Comparison of ENCODE assay signal across 10 cellular contexts in the genomic region with DNA sequence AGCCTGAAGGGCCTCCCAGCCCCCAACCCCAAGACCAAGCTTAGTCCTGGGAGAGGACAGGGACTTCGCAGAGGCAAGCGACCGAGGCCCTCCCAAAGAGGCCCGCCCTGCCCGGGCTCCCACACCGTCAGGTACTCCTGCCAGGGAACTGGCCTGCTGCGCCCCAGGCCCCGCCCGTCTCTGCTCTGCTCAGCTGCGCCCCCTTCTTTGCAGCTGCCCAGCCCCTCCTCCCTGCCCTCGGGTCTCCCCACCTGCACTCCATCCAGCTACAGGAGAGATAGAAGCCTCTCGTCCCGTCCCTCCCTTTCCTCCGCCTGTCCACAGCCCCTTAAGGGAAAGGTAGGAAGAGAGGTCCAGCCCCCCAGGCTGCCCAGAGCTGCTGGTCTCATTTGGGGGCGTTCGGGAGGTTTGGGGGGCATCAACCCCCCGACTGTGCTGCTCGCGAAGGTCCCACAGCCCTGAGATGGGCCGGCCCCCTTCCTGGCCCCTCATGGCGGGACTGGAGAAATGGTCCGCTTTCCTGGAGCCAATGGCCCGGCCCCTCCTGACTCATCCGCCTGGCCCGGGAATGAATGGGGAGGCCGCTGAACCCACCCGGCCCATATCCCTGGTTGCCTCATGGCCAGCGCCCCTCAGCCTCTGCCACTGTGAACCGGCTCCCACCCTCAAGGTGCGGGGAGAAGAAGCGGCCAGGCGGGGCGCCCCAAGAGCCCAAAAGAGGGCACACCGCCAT. TPM values are rescaled to one million over a fixed set of nuclear protein-coding genes. Genes with fewer than 3 reads are reported as not detected.
A peak's percentile ranks its signal among the peaks of the same experiment; 100 is the strongest.
DNase-seq lines count a peak whose midpoint lies in the region; ATAC-seq and TF ChIP-seq lines count a peak whose summit lies in the region.
"Had no signal": no experiment of that assay in that cellular context is flagged by ENCODE, and none has a peak within 500 bp of the region (broad histone marks: within the 10 kb centered on the region; RNA-seq: fewer than 3 reads in every experiment).

No MANE protein-coding gene starts in this region.

- 0 out of 2 replicates have a peak, but pooled peaks cover 3% of the 10 kb centered on the region for H3K4me1 ChIP-seq in iPS-20b (ENCODE audit: insufficient read depth, low read length)

- H3K9me3 ChIP-seq in iPS-20b (ENCODE audit: insufficient read depth, low read depth, low read length): no peaks in the 10 kb centered on the region

- peaks cover 99% of the 10 kb centered on the region for H3K27me3 ChIP-seq in iPS-20b (ENCODE audit: insufficient read depth, low read length)

- DNase-seq in T-helper 1 cell: no peak
- no peak for DNase-seq in astrocyte of the spinal cord (ENCODE audit: low read depth, low spot score)
- no peak for DNase-seq in stimulated activated effector memory CD8-positive, alpha-beta T cell treated with anti-CD3 and anti-CD28 coated beads, Interleukin-12 subunit alpha, Interleukin-12 subunit beta, amount 100 ng/mL, for 72 hours (ENCODE audit: low spot score in 2 of 2)
- no peak for DNase-seq in occipital lobe (lab: John Stamatoyannopoulos, UW)
- DNase-seq in NOMO-1 treated with dmso at 0.1 percent for 144 hours (lab: John Stamatoyannopoulos, UW; ENCODE audit: unreplicated experiment): no peak
- DNase-seq in caudate nucleus (lab: John Stamatoyannopoulos, UW): no peak

- no peaks in the 10 kb centered on the region for H3K36me3 ChIP-seq in iPS-20b (ENCODE audit: insufficient read depth, low read depth, low read length)

- no peak for ATAC-seq in stimulated activated effector memory CD8-positive, alpha-beta T cell treated with anti-CD3 and anti-CD28 coated beads, Interleukin-12 subunit alpha, Interleukin-12 subunit beta, amount 100 ng/mL, for 72 hours

- peaks cover 2% of the 10 kb centered on the region for H3K4me1 Mint-ChIP-seq in T-helper 1 cell treated with Interleukin-12 subunit alpha and Interleukin-12 subunit beta and Interleukin-4 antibody, amounts not matched to agents 30 μg/mL and 1 μg/mL, for 36 hours (ENCODE audit: low read depth)
- H3K4me1 Mint-ChIP-seq in stimulated activated effector memory CD8-positive, alpha-beta T cell treated with anti-CD3 and anti-CD28 coated beads, Interleukin-12 subunit alpha, Interleukin-12 subunit beta, amount 100 ng/mL, for 72 hours: peaks cover 17% of the 10 kb centered on the region

- TF ChIP-seq CTCF in astrocyte of the spinal cord (IDR thresholded peaks at IDR 0.05; ENCODE audit: low read depth, low read length): no peak

- in situ Hi-C loops in astrocyte of the spinal cord (cut with HindIII; ENCODE audit: low sequenced_read_pairs): no loop called here

- H3K4me3 Mint-ChIP-seq in T-helper 1 cell treated with Interleukin-12 subunit alpha and Interleukin-12 subunit beta and Interleukin-4 antibody, amounts not matched to agents 30 μg/mL and 1 μg/mL, for 36 hours: peak overlapping the region; percentile 54
- H3K4me3 Mint-ChIP-seq in stimulated activated effector memory CD8-positive, alpha-beta T cell treated with anti-CD3 and anti-CD28 coated beads, Interleukin-12 subunit alpha, Interleukin-12 subunit beta, amount 100 ng/mL, for 72 hours: peak overlapping the region; percentile 62

- H3K27ac Mint-ChIP-seq in T-helper 1 cell treated with Interleukin-12 subunit alpha and Interleukin-12 subunit beta and Interleukin-4 antibody, amounts not matched to agents 30 μg/mL and 1 μg/mL, for 36 hours: no peak overlapping the region
- H3K27ac Mint-ChIP-seq in stimulated activated effector memory CD8-positive, alpha-beta T cell treated with anti-CD3 and anti-CD28 coated beads, Interleukin-12 subunit alpha, Interleukin-12 subunit beta, amount 100 ng/mL, for 72 hours: peak overlapping the region; percentile 64

- H3K9me3 Mint-ChIP-seq in T-helper 1 cell treated with Interleukin-12 subunit alpha and Interleukin-12 subunit beta and Interleukin-4 antibody, amounts not matched to agents 30 μg/mL and 1 μg/mL, for 36 hours: no peaks in the 10 kb centered on the region
- no peaks in the 10 kb centered on the region for H3K9me3 Mint-ChIP-seq in stimulated activated effector memory CD8-positive, alpha-beta T cell treated with anti-CD3 and anti-CD28 coated beads, Interleukin-12 subunit alpha, Interleukin-12 subunit beta, amount 100 ng/mL, for 72 hours

- peak overlapping the region; percentile 58; the same call in 1 of the 2 replicates for H3K9ac ChIP-seq in iPS-20b (ENCODE audit: low read depth, low read length)

- H3K27ac ChIP-seq in iPS-20b (ENCODE audit: low read length) (no peak overlapping the region), caudate nucleus (ENCODE audit: low read depth, low read length) (no peak overlapping the region)
- H3K27ac ChIP-seq: HL-60 had no signal

- no peaks in the 10 kb centered on the region for H3K36me3 Mint-ChIP-seq in T-helper 1 cell treated with Interleukin-12 subunit alpha and Interleukin-12 subunit beta and Interleukin-4 antibody, amounts not matched to agents 30 μg/mL and 1 μg/mL, for 36 hours (ENCODE audit: low read depth)
- no peaks in the 10 kb centered on the region for H3K36me3 Mint-ChIP-seq in stimulated activated effector memory CD8-positive, alpha-beta T cell treated with anti-CD3 and anti-CD28 coated beads, Interleukin-12 subunit alpha, Interleukin-12 subunit beta, amount 100 ng/mL, for 72 hours

- H3K4me3 ChIP-seq in astrocyte of the spinal cord (ENCODE audit: low read depth, low read length): peak overlapping the region; percentile 2
- H3K4me3 ChIP-seq in iPS-20b (ENCODE audit: low read length): peak overlapping the region; percentile 68

- peaks cover 47% of the 10 kb centered on the region for H3K27me3 Mint-ChIP-seq in T-helper 1 cell treated with Interleukin-12 subunit alpha and Interleukin-12 subunit beta and Interleukin-4 antibody, amounts not matched to agents 30 μg/mL and 1 μg/mL, for 36 hours (ENCODE audit: low read depth)

RNA-seq across cellular contexts. Expression of gene ARF1, which starts 21.9 kb away (rescaled TPM):
- total RNA-seq in occipital lobe: 96.2 TPM

RNA-seq across cellular contexts. Expression of gene C1orf35, which starts 42.5 kb away (rescaled TPM):
- total RNA-seq in occipital lobe: 4.1 TPM

RNA-seq across cellular contexts. Expression of gene MRPL55, which starts 48.5 kb away (rescaled TPM):
- total RNA-seq in occipital lobe: 24.8 TPM

RNA-seq across cellular contexts. Expression of gene WNT3A, which starts 53.8 kb away (rescaled TPM):
- total RNA-seq in occipital lobe: not detected
- total RNA-seq: RPMI7951 had no signal
